1 cellular context compared by ENCODE assay signal in genomic region chr2:199459286-199460100, GRCh38.
TF ChIP-seq lines count a peak whose summit lies in the region.

No MANE protein-coding gene starts in this region.

TF ChIP-seq in HEK293, 187 proteins besides CTCF, POLR2A, EP300 and RAD21 (continued from another document and continues in another):
- TF ChIP-seq ZBTB11 (tag by site-specific recombination; conservative IDR thresholded peaks at IDR 0.05; ENCODE audit: low read depth) (peak; percentile 35; the same call in 1 of the 2 replicates), YY2 (tag by site-specific recombination; IDR thresholded peaks at IDR 0.05) (0 out of 2 replicates have a peak, but pooled peaks have one; percentile 28), ZNF530 (tag by site-specific recombination; IDR thresholded peaks at IDR 0.05; ENCODE audit: low read depth) (no peak), KLF1 (tag by site-specific recombination; IDR thresholded peaks at IDR 0.05) (0 out of 2 replicates have a peak, but pooled peaks have one; percentile 8), ZNF221 (tag by site-specific recombination; IDR thresholded peaks at IDR 0.05; ENCODE audit: borderline replicate concordance) (no peak), ZNF26 (tag by site-specific recombination; IDR thresholded peaks at IDR 0.05) (no peak), EGR2 (tag by site-specific recombination; IDR thresholded peaks at IDR 0.05; ENCODE audit: low read depth) (peak; percentile 71), ZNF398 (tag by site-specific recombination; IDR thresholded peaks at IDR 0.05) (peak; percentile 40; the same call in 1 of the 2 replicates), KLF7 (tag by site-specific recombination; IDR thresholded peaks at IDR 0.05; ENCODE audit: borderline replicate concordance) (no peak; the same call in 1 of the 2 replicates), ZNF18 (tag by site-specific recombination; IDR thresholded peaks at IDR 0.05) (no peak), ZEB2 (tag by site-specific recombination; IDR thresholded peaks at IDR 0.05) (peak; percentile 67), SP2 (tag by site-specific recombination; IDR thresholded peaks at IDR 0.05) (peak; percentile 28; the same call in 1 of the 2 replicates), ZNF518A (tag by site-specific recombination; conservative IDR thresholded peaks at IDR 0.05; ENCODE audit: low read depth) (no peak), ZNF366 (tag by site-specific recombination; conservative IDR thresholded peaks at IDR 0.05) (no peak), ZNF513 (tag by site-specific recombination; IDR thresholded peaks at IDR 0.05) (no peak), ZSCAN16 (tag by site-specific recombination; IDR thresholded peaks at IDR 0.05) (no peak), ZNF37A (tag by site-specific recombination; IDR thresholded peaks at IDR 0.05) (0 out of 2 replicates have a peak, but pooled peaks have one; percentile 32), ZBTB48 (tag by site-specific recombination; IDR thresholded peaks at IDR 0.05) (peak; percentile 82), ZNF362 (tag by site-specific recombination; IDR thresholded peaks at IDR 0.05) (no peak), ZFP41 (tag by site-specific recombination; IDR thresholded peaks at IDR 0.05; ENCODE audit: borderline replicate concordance) (no peak), KLF9 (tag by site-specific recombination; IDR thresholded peaks at IDR 0.05; ENCODE audit: low read depth) (peak; percentile 39; the same call in 1 of the 2 replicates), ZNF488 (tag by site-specific recombination; IDR thresholded peaks at IDR 0.05) (no peak), ZBTB1 (tag by site-specific recombination; IDR thresholded peaks at IDR 0.05) (no peak), ZNF223 (tag by site-specific recombination; IDR thresholded peaks at IDR 0.05) (peak; percentile 95), ZNF501 (tag by site-specific recombination; IDR thresholded peaks at IDR 0.05) (peak; percentile 30; the same call in 1 of the 2 replicates), ZNF174 (tag by site-specific recombination; IDR thresholded peaks at IDR 0.05) (no peak), ZNF654 (tag by site-specific recombination; IDR thresholded peaks at IDR 0.05; ENCODE audit: low read depth) (no peak), ZNF433 (tag by site-specific recombination; IDR thresholded peaks at IDR 0.05; ENCODE audit: low read depth) (no peak), SCRT2 (tag by site-specific recombination; IDR thresholded peaks at IDR 0.05) (peak; percentile 36), ZNF274 (IDR thresholded peaks at IDR 0.05; ENCODE audit: low read length) (no peak), ZNF274 (tag by site-specific recombination; IDR thresholded peaks at IDR 0.05; ENCODE audit: borderline replicate concordance) (no peak), ZNF148 (tag by site-specific recombination; IDR thresholded peaks at IDR 0.05; ENCODE audit: borderline replicate concordance) (no peak), ZFP69B (tag by site-specific recombination; IDR thresholded peaks at IDR 0.05) (peak; percentile 99), ZNF624 (tag by site-specific recombination; IDR thresholded peaks at IDR 0.05) (no peak), ZFHX2 (tag by site-specific recombination; conservative IDR thresholded peaks at IDR 0.05) (peak; percentile 86), BCL11B (tag by site-specific recombination; IDR thresholded peaks at IDR 0.05; ENCODE audit: low read depth) (no peak), ZNF580 (tag by site-specific recombination; IDR thresholded peaks at IDR 0.05) (peak; percentile 68; the same call in 1 of the 2 replicates), ZNF214 (tag by site-specific recombination; IDR thresholded peaks at IDR 0.05; ENCODE audit: borderline replicate concordance) (no peak)
